In the genomic region with DNA sequence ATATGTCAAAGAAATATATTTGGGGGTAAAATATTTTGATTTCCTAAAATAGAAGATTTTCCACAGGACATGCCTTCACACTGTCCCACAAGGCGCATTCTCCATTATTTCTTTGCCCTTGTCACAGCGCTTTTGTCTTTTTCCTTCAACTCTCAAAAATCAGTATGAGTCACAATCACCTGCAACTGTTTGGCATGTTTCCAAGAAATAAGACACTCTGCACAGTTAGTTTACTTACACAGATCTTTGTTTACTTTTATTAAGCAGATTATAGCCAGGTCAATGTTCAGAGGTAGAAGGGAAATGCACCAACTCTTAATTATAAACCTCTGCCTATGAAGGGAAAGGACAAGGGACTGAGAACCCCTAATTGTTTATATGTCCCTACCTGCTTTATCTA, we compare ENCODE assay signal across 8 cellular contexts. TPM values are rescaled to one million over a fixed set of nuclear protein-coding genes. Genes with fewer than 3 reads are reported as not detected.
DNase-seq lines count a peak whose midpoint lies in the region; ATAC-seq, FAIRE-seq and TF ChIP-seq lines count a peak whose summit lies in the region.

No MANE protein-coding gene starts in this region.

- H3K36me3 ChIP-seq in BLaER1 treated with 17β-estradiol and CSF1 and Interleukin-3, amounts not matched to agents 10 nM and 100 nM = peaks cover 0 to 20% (median 0%) of the 10 kb centered on the region in 11 experiments; a peak in 4 of 22 replicates
- H3K36me3 ChIP-seq in uterus = no peaks in the 10 kb centered on the region

- DNase-seq in HT-29 (ENCODE audit: low spot score) (peak; percentile 91), RPMI7951 (ENCODE audit: low read depth) (peak; percentile 44), uterus (no peak), HK-2 (ENCODE audit: unreplicated experiment) (no peak)
- DNase-seq in stimulated activated CD4-positive, alpha-beta T cell treated with anti-CD3 and anti-CD28 coated beads, Interleukin-2, amount 100 ng/mL, for 24 hours = no peak

- H3K27me3 ChIP-seq in BLaER1 treated with 17β-estradiol and CSF1 and Interleukin-3, amounts not matched to agents 10 nM and 100 nM = no peaks in the 10 kb centered on the region
- H3K27me3 ChIP-seq in uterus = no peaks in the 10 kb centered on the region

- no peak for ATAC-seq in GM18867 (IDR thresholded peaks at IDR 0.05; ENCODE audit: unreplicated experiment)

- FAIRE-seq in islet of Langerhans (lab: Jason Lieb, UNC) = peak; percentile 96

- no peak for TF ChIP-seq POLR2A in uterus (IDR thresholded peaks at IDR 0.05)

- no peak overlapping the region for H3K9ac ChIP-seq in BLaER1 treated with 17β-estradiol and CSF1 and Interleukin-3, amounts not matched to agents 10 nM and 100 nM

- H3K4me3 ChIP-seq in BLaER1 treated with 17β-estradiol and CSF1 and Interleukin-3, amounts not matched to agents 10 nM and 100 nM = no peak overlapping the region
- no peak overlapping the region for H3K4me3 ChIP-seq in uterus

- H3K4me2 ChIP-seq in BLaER1 treated with 17β-estradiol and CSF1 and Interleukin-3, amounts not matched to agents 10 nM and 100 nM = peak overlapping the region in 7 of 11 experiments; percentile 4 to 48 (median 24); a peak in 8 of 22 replicates

- peaks cover 5 to 48% (median 23%) of the 10 kb centered on the region in 10 experiments for H3K4me1 ChIP-seq in BLaER1 treated with 17β-estradiol and CSF1 and Interleukin-3, amounts not matched to agents 10 nM and 100 nM
- H3K4me1 ChIP-seq in uterus = no peaks in the 10 kb centered on the region

- no peaks in the 10 kb centered on the region for H3K9me3 ChIP-seq in BLaER1 treated with 17β-estradiol and CSF1 and Interleukin-3, amounts not matched to agents 10 nM and 100 nM (replicated peaks in 1 of 11)
- H3K9me3 ChIP-seq in uterus = no peaks in the 10 kb centered on the region

- H4K20me1 ChIP-seq in BLaER1 treated with 17β-estradiol and CSF1 and Interleukin-3, amounts not matched to agents 10 nM and 100 nM = peaks cover 0 to 99% (median 39%) of the 10 kb centered on the region in 11 experiments; a peak in 16 of 22 replicates

- TF ChIP-seq CTCF in uterus (IDR thresholded peaks at IDR 0.05) = no peak

- H3K27ac ChIP-seq in BLaER1 treated with 17β-estradiol and CSF1 and Interleukin-3, amounts not matched to agents 10 nM and 100 nM = no peak overlapping the region
- H3K27ac ChIP-seq in uterus = no peak overlapping the region

- intact Hi-C loops in uterus (cut with DNase I; ENCODE audit: low total_unique reads) = no loop called here

RNA-seq across cellular contexts. Expression of a gene that starts 9.5 kb away (rescaled TPM):
- 71.6 and 102 TPM in 2 replicates for total RNA-seq in HT-29 (2014; rRNA removed; shearing (Covaris generic))
- total RNA-seq in RPMI7951 (2014; rRNA removed; shearing (Covaris generic)) = 17.2 and 26.3 TPM in 2 replicates
- total RNA-seq in uterus = 10 to 100 TPM in 3 of 4 donors, 1 to 10 TPM in 1; 7.4 to 50.7 (median 30.5) TPM

Comparison
In these comparisons a context has a peak if more than half of its experiments do, and no peak if none do; other contexts are left out.
1. DNase-seq: peak in HT-29 (single experiment) and RPMI7951 (single experiment); none in stimulated activated CD4-positive, alpha-beta T cell treated with anti-CD3 and anti-CD28 coated beads, Interleukin-2, amount 100 ng/mL, for 24 hours (0 of 2), uterus (0 of 2) and HK-2 (single experiment).